Comparison of ENCODE assay signal across 17 cellular contexts in the genomic region with DNA sequence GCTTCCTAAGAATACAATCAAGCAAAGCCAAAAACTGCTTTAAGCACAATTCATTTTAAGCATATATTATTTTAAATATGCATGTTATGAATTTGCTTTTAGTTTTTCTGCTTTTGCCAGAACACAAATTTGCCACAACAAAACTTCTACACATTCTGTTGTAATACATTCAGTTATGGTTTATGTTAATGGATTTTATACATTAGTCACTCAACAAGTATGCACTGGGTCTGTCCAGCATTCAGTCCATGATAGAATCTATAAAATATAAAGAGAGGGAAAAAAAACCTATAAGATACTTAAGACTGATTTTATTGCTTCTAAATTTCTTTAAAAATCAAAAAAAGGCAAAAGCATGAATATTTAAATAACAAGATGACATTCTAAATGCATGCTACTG.
"Had no signal": no experiment of that assay in that cellular context is flagged by ENCODE, and none has a peak within 500 bp of the region (broad histone marks: within the 10 kb centered on the region; RNA-seq: fewer than 3 reads in every experiment).

No MANE protein-coding gene starts in this region.

- ATAC-seq: activated T-helper 17 cell treated with anti-CD3 and anti-CD28 coated beads, Interleukin-2, amount 50 U/mL, for 72 hours; gastrocnemius medialis; heart left ventricle had no signal

- FAIRE-seq: endothelial cell of umbilical vein had no signal

- DNase-seq: activated CD4-positive, alpha-beta T cell treated with anti-CD3 and anti-CD28 coated beads, Interleukin-2, amount 50 U/mL, for 4 hours; activated naive CD4-positive, alpha-beta T cell treated with Interleukin-2 at 50 U/mL for 16 hours; activated naive CD8-positive, alpha-beta T cell treated with anti-CD3 and anti-CD28 coated beads, Interleukin-2, amount 10 ng/mL, durations not matched to agents 7 days and 5 days; activated T-cell treated with anti-CD3 and anti-CD28 coated beads for 4 hours; anterior cingulate cortex; effector memory CD4-positive, alpha-beta T cell; esophagus squamous epithelium; gastrocnemius medialis; heart left ventricle; kidney glomerular epithelial cell; left ventricle myocardium inferior; stimulated activated CD4-positive, alpha-beta T cell treated with anti-CD3 and anti-CD28 coated beads, Interleukin-2, amount 100 ng/mL, for 24 hours; stimulated activated naive CD4-positive, alpha-beta T cell treated with Interleukin-2 at 50 U/mL for 16 hours; thyroid gland; WERI-Rb-1 had no signal

- H3K4me3 ChIP-seq: esophagus squamous epithelium, gastrocnemius medialis, heart left ventricle, left ventricle myocardium inferior, thyroid gland had no signal
